ENCODE assay signal across 9 cellular contexts in genomic region chr20:32354592-32355416, GRCh38. TPM values are rescaled to one million over a fixed set of nuclear protein-coding genes. Genes with fewer than 3 reads are reported as not detected.
DNase-seq lines count a peak whose midpoint lies in the region; ATAC-seq and TF ChIP-seq lines count a peak whose summit lies in the region.
"Had no signal": no experiment of that assay in that cellular context is flagged by ENCODE, and none has a peak within 500 bp of the region (broad histone marks: within the 10 kb centered on the region; RNA-seq: fewer than 3 reads in every experiment).

No MANE protein-coding gene starts in this region.

- H3K4me1 ChIP-seq in SJCRH30 = peaks cover 19% of the 10 kb centered on the region

- ATAC-seq in GM19351 (IDR thresholded peaks at IDR 0.05; ENCODE audit: unreplicated experiment) (peak; percentile 23), HG03469 (IDR thresholded peaks at IDR 0.05; ENCODE audit: unreplicated experiment) (no peak), HG02938 (IDR thresholded peaks at IDR 0.05; ENCODE audit: unreplicated experiment) (no peak)

- peaks cover 24% of the 10 kb centered on the region for H3K4me1 Mint-ChIP-seq in glutamatergic neuron (ENCODE audit: low read depth, unreplicated experiment)

- no peaks in the 10 kb centered on the region for H3K9me3 ChIP-seq in SJCRH30 (replicated peaks)

- peaks cover 7% of the 10 kb centered on the region for H3K9me3 Mint-ChIP-seq in glutamatergic neuron (ENCODE audit: unreplicated experiment)

- TF ChIP-seq CTCF in C4-2B (conservative IDR thresholded peaks at IDR 0.05) (no peak), glutamatergic neuron (IDR thresholded peaks at IDR 0.05; ENCODE audit: partially characterized antibody, unreplicated experiment) (no peak)

- H3K27ac ChIP-seq in C4-2B (peak overlapping the region; percentile 17; the same call in 1 of the 2 replicates), SJCRH30 (no peak overlapping the region)

- H3K4me3 ChIP-seq in SJCRH30 = no peak overlapping the region

- no peaks in the 10 kb centered on the region for H3K36me3 ChIP-seq in SJCRH30

- peaks cover 12% of the 10 kb centered on the region for H3K27me3 Mint-ChIP-seq in glutamatergic neuron (ENCODE audit: unreplicated experiment)

- H3K4me3 Mint-ChIP-seq in glutamatergic neuron (ENCODE audit: unreplicated experiment) = peak overlapping the region; percentile 0

- H3K27me3 ChIP-seq in SJCRH30 = no peaks in the 10 kb centered on the region

- peak; percentile 31 to 49 for DNase-seq in SJCRH30
- DNase-seq in glutamatergic neuron = no peak
- no peak for DNase-seq in stimulated activated naive CD4-positive, alpha-beta T cell treated with Interleukin-2 at 50 U/mL for 16 hours (lab: John Stamatoyannopoulos, UW)
- no peak for DNase-seq in midbrain (lab: John Stamatoyannopoulos, UW)
- DNase-seq: KBM-7 had no signal

- no peak overlapping the region for H3K27ac Mint-ChIP-seq in glutamatergic neuron (ENCODE audit: unreplicated experiment)

- H3K36me3 Mint-ChIP-seq in glutamatergic neuron (ENCODE audit: unreplicated experiment) = no peaks in the 10 kb centered on the region

RNA-seq across cellular contexts. Expression of gene ASXL1, which starts 3.3 kb away (rescaled TPM):
- total RNA-seq in SJCRH30 (2014; rRNA removed; shearing (Covaris generic)) = 54.4 and 56.0 TPM in 2 replicates
- 85.1 TPM for total RNA-seq in glutamatergic neuron (ENCODE audit: unreplicated experiment)

Comparison
In these comparisons a context has a peak if more than half of its experiments do, and no peak if none do; other contexts are left out.
1. DNase-seq: peak in SJCRH30 (2 of 2); none in glutamatergic neuron (single experiment), stimulated activated naive CD4-positive, alpha-beta T cell treated with Interleukin-2 at 50 U/mL for 16 hours (single experiment) and midbrain (single experiment).